8 cellular contexts compared by ENCODE assay signal in the genomic region with DNA sequence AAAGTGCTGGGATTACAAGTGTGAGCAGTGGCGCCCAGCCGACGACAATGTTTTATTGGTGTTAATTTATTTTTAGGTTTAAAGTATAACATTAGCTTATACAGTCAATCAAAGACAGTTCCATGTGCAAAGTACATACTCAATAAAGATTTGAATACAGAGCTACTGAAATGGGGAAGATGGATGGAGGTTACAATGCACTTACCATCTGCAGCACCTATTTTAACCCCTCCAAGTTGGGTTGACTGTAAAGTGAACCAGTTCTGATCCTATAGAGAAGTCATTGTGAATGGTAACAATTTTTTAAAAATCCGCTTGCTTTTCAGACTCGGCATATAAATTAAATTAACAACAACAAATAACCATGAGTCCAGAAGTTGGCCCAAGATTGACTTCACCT. TPM values are rescaled to one million over a fixed set of nuclear protein-coding genes. Genes with fewer than 3 reads are reported as not detected.
A peak's percentile ranks its signal among the peaks of the same experiment; 100 is the strongest.
DNase-seq lines count a peak whose midpoint lies in the region; ATAC-seq and TF ChIP-seq lines count a peak whose summit lies in the region.

No MANE protein-coding gene starts in this region.

- POLR2A ChIA-PET in naive thymus-derived CD8-positive, alpha-beta T cell (lab: Charles Lee), result interaction anchor here (0.6 to 3.2 kb wide), 12 partner anchors 10 to 371 kb away, joined by 3 to 15 read pairs (median 3); a partner anchor contains a TSS

- no peak for ATAC-seq in naive thymus-derived CD8-positive, alpha-beta T cell
- no peak for ATAC-seq in GM21447 (IDR thresholded peaks at IDR 0.05; ENCODE audit: unreplicated experiment)

- H3K4me3 ChIP-seq in AG10803 (ENCODE audit: low read length) (peak overlapping the region; percentile 64), choroid plexus epithelial cell (ENCODE audit: low read depth, low read length) (peak overlapping the region; percentile 53)

- no peaks in the 10 kb centered on the region for H3K9me3 ChIP-seq in KOPT-K1 (ENCODE audit: insufficient read depth, low read length, poor library complexity, severe bottlenecking)

- H3K27ac ChIP-seq in KOPT-K1 (ENCODE audit: low read depth, low read length, poor library complexity, severe bottlenecking), result peak overlapping the region; percentile 79

- TF ChIP-seq CTCF in AG10803 (conservative IDR thresholded peaks at IDR 0.05; ENCODE audit: low read length) (no peak), choroid plexus epithelial cell (conservative IDR thresholded peaks at IDR 0.05; ENCODE audit: low read depth, low read length) (no peak), GM10266 (IDR thresholded peaks at IDR 0.05; ENCODE audit: control insufficient read depth, insufficient read depth, low read depth, missing control alignments) (no peak)

- peak overlapping the region; percentile 85 to 96 (median 92) for H3K4me3 Mint-ChIP-seq in naive thymus-derived CD8-positive, alpha-beta T cell

- H3K27ac Mint-ChIP-seq in naive thymus-derived CD8-positive, alpha-beta T cell, result peak overlapping the region; percentile 73 to 97 (median 92)

- in situ Hi-C loops in KBM-7 (cut with MboI; ENCODE audit: low pct_unique_long_range_greater_than_20kb, low sequenced_read_pairs), result no loop called here

- DNase-seq in AG10803 (ENCODE audit: low read depth) (no peak), choroid plexus epithelial cell (ENCODE audit: low read depth) (no peak), GM10266 (ENCODE audit: extremely low spot score) (no peak), NOMO-1 treated with DMSO at 0.1 percent for 48 hours (lab: John Stamatoyannopoulos, UW; ENCODE audit: unreplicated experiment) (no peak), KBM-7 (no peak)
- DNase-seq in naive thymus-derived CD8-positive, alpha-beta T cell, result no peak

- H3K9me3 Mint-ChIP-seq in naive thymus-derived CD8-positive, alpha-beta T cell, result no peaks in the 10 kb centered on the region

- H3K36me3 Mint-ChIP-seq in naive thymus-derived CD8-positive, alpha-beta T cell, result peaks cover 0 to 7% (median 0%) of the 10 kb centered on the region in 3 donors

- H3K27me3 Mint-ChIP-seq in naive thymus-derived CD8-positive, alpha-beta T cell, result no peaks in the 10 kb centered on the region

- 0 out of 2 replicates have a peak, but pooled peaks cover 2% of the 10 kb centered on the region for H3K36me3 ChIP-seq in KOPT-K1 (ENCODE audit: insufficient read depth, low read length)

- H3K4me1 Mint-ChIP-seq in naive thymus-derived CD8-positive, alpha-beta T cell, result peaks cover 13 to 45% (median 36%) of the 10 kb centered on the region in 4 donors

RNA-seq across cellular contexts. Expression of a gene that starts 0.7 kb away (rescaled TPM):
- 10 to 100 TPM; 26.6 to 28.6 TPM for total RNA-seq in naive thymus-derived CD8-positive, alpha-beta T cell
- polyA plus RNA-seq in naive thymus-derived CD8-positive, alpha-beta T cell, result 10 to 100 TPM; 20.8 to 34.5 (median 22.2) TPM

RNA-seq across cellular contexts. Expression of a gene that starts 7.7 kb away (rescaled TPM):
- 1 to 10 TPM; 2.6 to 5.3 TPM for total RNA-seq in naive thymus-derived CD8-positive, alpha-beta T cell
- not detected for polyA plus RNA-seq in naive thymus-derived CD8-positive, alpha-beta T cell

RNA-seq across cellular contexts. Expression of a gene that starts 19.5 kb away (rescaled TPM):
- total RNA-seq in naive thymus-derived CD8-positive, alpha-beta T cell, result 100 to 1,000 TPM; 123 to 136 TPM
- polyA plus RNA-seq in naive thymus-derived CD8-positive, alpha-beta T cell, result 10 to 100 TPM; 22.7 to 44.0 (median 40.8) TPM

RNA-seq across cellular contexts. Expression of a gene that starts 39.3 kb away (rescaled TPM):
- 10 to 100 TPM; 10.5 to 12.6 TPM for total RNA-seq in naive thymus-derived CD8-positive, alpha-beta T cell
- polyA plus RNA-seq in naive thymus-derived CD8-positive, alpha-beta T cell, result 1 to 10 TPM; 2.2 to 2.8 (median 2.8) TPM

RNA-seq across cellular contexts. Expression of a gene that starts 44.3 kb away (rescaled TPM):
- total RNA-seq in naive thymus-derived CD8-positive, alpha-beta T cell, result 100 to 1,000 TPM; 127 to 138 TPM
- polyA plus RNA-seq in naive thymus-derived CD8-positive, alpha-beta T cell, result 100 to 1,000 TPM; 450 to 514 (median 493) TPM
